Comparison of ENCODE assay signal across 1 cellular context in the genomic region with DNA sequence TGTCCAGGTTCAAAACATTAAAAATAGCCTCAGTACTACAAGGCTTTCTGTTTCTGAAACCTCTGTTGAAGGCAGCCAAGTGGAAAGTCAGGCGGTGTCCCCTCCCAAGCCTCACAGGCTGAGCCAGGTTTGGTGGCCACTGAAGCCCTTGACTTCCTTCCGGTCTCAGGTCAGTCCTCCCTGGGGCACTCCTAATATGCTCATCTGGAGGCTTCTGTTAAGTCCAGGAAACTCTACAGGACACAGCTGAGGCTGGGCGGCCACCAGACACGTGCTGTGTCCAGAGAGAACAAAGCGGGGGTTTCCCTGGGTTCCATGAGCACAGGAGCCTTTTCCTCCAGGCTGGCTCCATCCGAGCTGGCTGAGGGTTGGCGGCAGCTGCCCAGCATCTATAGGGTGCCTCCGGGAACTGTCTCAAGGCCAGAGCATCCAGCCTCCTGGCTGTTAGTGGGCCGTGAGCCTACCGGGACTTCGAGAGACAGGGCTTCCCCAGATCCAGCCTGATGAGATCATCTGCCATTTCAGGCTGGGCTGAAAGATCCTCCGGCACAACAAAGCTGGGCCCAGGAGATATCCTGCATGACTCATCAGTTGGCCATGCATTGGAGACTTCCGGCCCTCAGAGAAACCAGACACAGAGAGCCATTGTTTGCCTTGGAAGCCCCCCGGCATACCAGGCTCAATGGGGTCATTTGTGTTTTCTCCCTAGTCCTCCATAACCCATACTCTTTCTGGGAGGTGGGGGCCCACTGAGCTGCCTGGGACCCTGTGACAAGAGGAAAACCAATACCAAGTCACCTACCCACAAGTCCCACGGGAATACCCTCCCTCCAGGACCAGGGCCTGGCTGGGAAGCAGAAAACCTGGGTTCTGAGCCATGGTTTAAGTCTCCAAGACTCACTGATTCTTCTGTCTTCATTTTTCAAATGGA.
TF ChIP-seq lines count a peak whose summit lies in the region.

No MANE protein-coding gene starts in this region.

TF ChIP-seq in HEK293, 187 proteins besides CTCF, POLR2A, EP300 and RAD21 (continued from another document):
- TF ChIP-seq KLF10 (tag by site-specific recombination; IDR thresholded peaks at IDR 0.05) (0 out of 2 replicates have a peak, but pooled peaks have one; percentile 18), SP3 (tag by site-specific recombination; IDR thresholded peaks at IDR 0.05) (0 out of 2 replicates have a peak, but pooled peaks have one; percentile 17), ZBTB1 (tag by site-specific recombination; IDR thresholded peaks at IDR 0.05) (no peak), TRIM28 (IDR thresholded peaks at IDR 0.05; ENCODE audit: borderline replicate concordance, low read length) (no peak; the same call in 1 of the 2 replicates), ZNF211 (tag by site-specific recombination; IDR thresholded peaks at IDR 0.05; ENCODE audit: low read depth) (no peak), ZNF621 (tag by site-specific recombination; IDR thresholded peaks at IDR 0.05) (no peak), ZNF843 (tag by site-specific recombination; IDR thresholded peaks at IDR 0.05) (0 out of 2 replicates have a peak, but pooled peaks have one; percentile 31), GLIS1 (tag by site-specific recombination; IDR thresholded peaks at IDR 0.05) (peak; percentile 49; the same call in 1 of the 2 replicates), IKZF3 (tag by site-specific recombination; IDR thresholded peaks at IDR 0.05) (no peak), ZNF366 (tag by site-specific recombination; conservative IDR thresholded peaks at IDR 0.05) (peak; percentile 66), ZNF132 (tag by site-specific recombination; IDR thresholded peaks at IDR 0.05; ENCODE audit: borderline replicate concordance) (no peak), BCL11A (tag by site-specific recombination; IDR thresholded peaks at IDR 0.05; ENCODE audit: low read depth) (0 out of 2 replicates have a peak, but pooled peaks have one; percentile 44), ZNF391 (tag by site-specific recombination; IDR thresholded peaks at IDR 0.05; ENCODE audit: borderline replicate concordance, low read depth) (no peak), SP2 (tag by site-specific recombination; IDR thresholded peaks at IDR 0.05) (0 out of 2 replicates have a peak, but pooled peaks have one; percentile 24), ZNF610 (tag by site-specific recombination; IDR thresholded peaks at IDR 0.05; ENCODE audit: borderline replicate concordance) (no peak), ZNF324 (tag by site-specific recombination; IDR thresholded peaks at IDR 0.05) (peak; percentile 35; the same call in 1 of the 2 replicates), ZNF24 (tag by site-specific recombination; IDR thresholded peaks at IDR 0.05) (peak; percentile 55; the same call in 1 of the 2 replicates), ZNF37A (tag by site-specific recombination; IDR thresholded peaks at IDR 0.05) (no peak), ZNF558 (tag by site-specific recombination; IDR thresholded peaks at IDR 0.05) (peak; percentile 78), ZNF571 (tag by site-specific recombination; IDR thresholded peaks at IDR 0.05) (no peak), ZNF521 (tag by site-specific recombination; IDR thresholded peaks at IDR 0.05) (no peak), ZBTB17 (tag by site-specific recombination; IDR thresholded peaks at IDR 0.05) (peak; percentile 70), GLIS2 (tag by site-specific recombination; IDR thresholded peaks at IDR 0.05) (peak; percentile 28; the same call in 1 of the 2 replicates), ZNF600 (tag by site-specific recombination; IDR thresholded peaks at IDR 0.05) (peak; percentile 64), ZEB2 (tag by site-specific recombination; IDR thresholded peaks at IDR 0.05) (peak; percentile 52; the same call in 1 of the 2 replicates), ZNF335 (tag by site-specific recombination; conservative IDR thresholded peaks at IDR 0.05) (peak; percentile 54; the same call in 1 of the 2 replicates)
- TF ChIP-seq, protein P1, sequence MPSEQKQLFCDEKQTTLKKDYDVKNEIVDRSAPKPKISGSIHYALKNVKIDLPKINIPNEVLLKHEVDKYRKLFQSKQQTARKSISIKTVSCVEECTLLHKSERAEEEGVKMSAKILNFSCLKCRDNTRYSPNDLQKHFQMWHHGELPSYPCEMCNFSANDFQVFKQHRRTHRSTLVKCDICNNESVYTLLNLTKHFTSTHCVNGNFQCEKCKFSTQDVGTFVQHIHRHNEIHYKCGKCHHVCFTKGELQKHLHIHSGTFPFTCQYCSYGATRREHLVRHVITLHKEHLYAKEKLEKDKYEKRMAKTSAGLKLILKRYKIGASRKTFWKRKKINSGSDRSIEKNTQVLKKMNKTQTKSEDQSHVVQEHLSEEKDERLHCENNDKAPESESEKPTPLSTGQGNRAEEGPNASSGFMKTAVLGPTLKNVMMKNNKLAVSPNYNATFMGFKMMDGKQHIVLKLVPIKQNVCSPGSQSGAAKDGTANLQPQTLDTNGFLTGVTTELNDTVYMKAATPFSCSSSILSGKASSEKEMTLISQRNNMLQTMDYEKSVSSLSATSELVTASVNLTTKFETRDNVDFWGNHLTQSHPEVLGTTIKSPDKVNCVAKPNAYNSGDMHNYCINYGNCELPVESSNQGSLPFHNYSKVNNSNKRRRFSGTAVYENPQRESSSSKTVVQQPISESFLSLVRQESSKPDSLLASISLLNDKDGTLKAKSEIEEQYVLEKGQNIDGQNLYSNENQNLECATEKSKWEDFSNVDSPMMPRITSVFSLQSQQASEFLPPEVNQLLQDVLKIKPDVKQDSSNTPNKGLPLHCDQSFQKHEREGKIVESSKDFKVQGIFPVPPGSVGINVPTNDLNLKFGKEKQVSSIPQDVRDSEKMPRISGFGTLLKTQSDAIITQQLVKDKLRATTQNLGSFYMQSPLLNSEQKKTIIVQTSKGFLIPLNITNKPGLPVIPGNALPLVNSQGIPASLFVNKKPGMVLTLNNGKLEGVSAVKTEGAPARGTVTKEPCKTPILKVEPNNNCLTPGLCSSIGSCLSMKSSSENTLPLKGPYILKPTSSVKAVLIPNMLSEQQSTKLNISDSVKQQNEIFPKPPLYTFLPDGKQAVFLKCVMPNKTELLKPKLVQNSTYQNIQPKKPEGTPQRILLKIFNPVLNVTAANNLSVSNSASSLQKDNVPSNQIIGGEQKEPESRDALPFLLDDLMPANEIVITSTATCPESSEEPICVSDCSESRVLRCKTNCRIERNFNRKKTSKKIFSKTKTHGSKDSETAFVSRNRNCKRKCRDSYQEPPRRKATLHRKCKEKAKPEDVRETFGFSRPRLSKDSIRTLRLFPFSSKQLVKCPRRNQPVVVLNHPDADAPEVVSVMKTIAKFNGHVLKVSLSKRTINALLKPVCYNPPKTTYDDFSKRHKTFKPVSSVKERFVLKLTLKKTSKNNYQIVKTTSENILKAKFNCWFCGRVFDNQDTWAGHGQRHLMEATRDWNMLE (tag by site-specific recombination; conservative IDR thresholded peaks at IDR 0.05; ENCODE audit: low read depth) = peak; percentile 64; the same call in 1 of the 2 replicates
- TF ChIP-seq, protein P2, sequence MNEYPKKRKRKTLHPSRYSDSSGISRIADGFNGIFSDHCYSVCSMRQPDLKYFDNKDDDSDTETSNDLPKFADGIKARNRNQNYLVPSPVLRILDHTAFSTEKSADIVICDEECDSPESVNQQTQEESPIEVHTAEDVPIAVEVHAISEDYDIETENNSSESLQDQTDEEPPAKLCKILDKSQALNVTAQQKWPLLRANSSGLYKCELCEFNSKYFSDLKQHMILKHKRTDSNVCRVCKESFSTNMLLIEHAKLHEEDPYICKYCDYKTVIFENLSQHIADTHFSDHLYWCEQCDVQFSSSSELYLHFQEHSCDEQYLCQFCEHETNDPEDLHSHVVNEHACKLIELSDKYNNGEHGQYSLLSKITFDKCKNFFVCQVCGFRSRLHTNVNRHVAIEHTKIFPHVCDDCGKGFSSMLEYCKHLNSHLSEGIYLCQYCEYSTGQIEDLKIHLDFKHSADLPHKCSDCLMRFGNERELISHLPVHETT (tag by site-specific recombination; IDR thresholded peaks at IDR 0.05) = peak; percentile 53; the same call in 1 of the 2 replicates
TF ChIP-seq in HEK293: peak in this region for 32.
